Comparison of ENCODE assay signal across 31 cellular contexts in genomic region chr17:8320990-8321389, GRCh38. TPM values are rescaled to one million over a fixed set of nuclear protein-coding genes. Genes with fewer than 3 reads are reported as not detected.
DNase-seq lines count a peak whose midpoint lies in the region; ATAC-seq, FAIRE-seq and TF ChIP-seq lines count a peak whose summit lies in the region.
"Had no signal": no experiment of that assay in that cellular context is flagged by ENCODE, and none has a peak within 500 bp of the region (broad histone marks: within the 10 kb centered on the region; RNA-seq: fewer than 3 reads in every experiment).

No MANE protein-coding gene starts in this region.

- H3K36me3 Mint-ChIP-seq in GM23338 (ENCODE audit: low read depth) = peaks cover 4% of the 10 kb centered on the region; the same call in 1 of the 3 replicates
- H3K36me3 Mint-ChIP-seq: natural killer cell treated with Interleukin-12 subunit alpha and Interleukin-12 subunit beta and Interleukin-15 and Interleukin-18, amount 100 ng/mL, for 72 hours had no signal

- peaks cover 11% of the 10 kb centered on the region for H3K4me1 Mint-ChIP-seq in GM23338

- no peaks in the 10 kb centered on the region for H3K4me1 ChIP-seq in BE2C
- H3K4me1 ChIP-seq in GM23338 (ENCODE audit: insufficient read depth) = peaks cover 12% of the 10 kb centered on the region; the same call in 1 of the 2 replicates

- H3K27ac Mint-ChIP-seq in GM23338 = no peak overlapping the region
- H3K27ac Mint-ChIP-seq: H9; natural killer cell treated with Interleukin-12 subunit alpha and Interleukin-12 subunit beta and Interleukin-15 and Interleukin-18, amount 100 ng/mL, for 72 hours; stimulated activated naive B cell treated with anti-CD40 and anti-IgM and Interleukin-4, amounts not matched to agents 10 μg/mL and 1 μg/mL and 100 μg/mL, for 72 hours; T-helper 2 cell treated with Interferon-gamma antibody and Interleukin-4, amounts not matched to agents 5 μg/mL and 100 μg/mL, for 36 hours had no signal

- FAIRE-seq in bronchial epithelial cell (lab: Jason Lieb, UNC) = peak; percentile 13
- FAIRE-seq: astrocyte had no signal

- no peak overlapping the region for H3K4me3 Mint-ChIP-seq in GM23338
- H3K4me3 Mint-ChIP-seq: H9; natural killer cell treated with Interleukin-12 subunit alpha and Interleukin-12 subunit beta and Interleukin-15 and Interleukin-18, amount 100 ng/mL, for 72 hours; stimulated activated naive B cell treated with anti-CD40 and anti-IgM and Interleukin-4, amounts not matched to agents 10 μg/mL and 1 μg/mL and 100 μg/mL, for 72 hours; T-helper 2 cell treated with Interferon-gamma antibody and Interleukin-4, amounts not matched to agents 5 μg/mL and 100 μg/mL, for 36 hours had no signal

- peaks cover 15% of the 10 kb centered on the region for H3K27me3 Mint-ChIP-seq in GM23338 (ENCODE audit: insufficient read depth, low read depth, poor library complexity)

- peaks cover 2% of the 10 kb centered on the region; the same call in 1 of the 2 replicates for H3F3A ChIP-seq in GM23338 (replicated peaks; ENCODE audit: low read depth)

- H2AFZ ChIP-seq in GM23338 = no peak overlapping the region; the same call in 1 of the 2 replicates

- H4K20me1 ChIP-seq in GM23338 (replicated peaks; ENCODE audit: insufficient read depth) = no peaks in the 10 kb centered on the region

- DNase-seq in BE2C (peak; percentile 17), GM23338 (ENCODE audit: low spot score) (peak; percentile 49), NB4 (ENCODE audit: low read depth) (peak; percentile 19), bronchial epithelial cell (ENCODE audit: low read depth) (no peak), T-helper 1 cell (no peak), DMS114 treated with DMSO at 0.1 percent for 48 hours (lab: John Stamatoyannopoulos, UW; ENCODE audit: unreplicated experiment) (no peak)
- DNase-seq: activated CD4-positive, alpha-beta T cell treated with anti-CD3 and anti-CD28 coated beads for 48 hours; activated gamma-delta T cell; activated T-cell treated with anti-CD3 and anti-CD28 coated beads, Interleukin-2, amount 50 U/mL, for 1 hour; DMS53; effector memory CD4-positive, alpha-beta T cell; H9; NCI-H1105; NCI-H187 treated with DMSO at 0.1 percent for 48 hours; NCI-H524; PC-3; stimulated activated naive B cell treated with anti-CD40 and anti-IgM and Interleukin-4, amounts not matched to agents 10 μg/mL and 1 μg/mL and 100 μg/mL, for 72 hours; substantia nigra; upper lobe of left lung had no signal

- H3K4me3 ChIP-seq in BE2C (ENCODE audit: low read depth, low read length) (no peak overlapping the region), GM23338 (no peak overlapping the region), NB4 (ENCODE audit: low read depth, low read length) (no peak overlapping the region), bronchial epithelial cell (ENCODE audit: low read depth, low read length) (no peak overlapping the region)
- H3K4me3 ChIP-seq: BLaER1 treated with 17β-estradiol and CSF1 and Interleukin-3, amounts not matched to agents 10 nM and 100 nM; coronary artery; upper lobe of left lung had no signal

- no peak for TF ChIP-seq POLR2A in NB4 (IDR thresholded peaks at IDR 0.05; ENCODE audit: extremely low read depth, insufficient read length)

- TF ChIP-seq CTCF in BE2C (IDR thresholded peaks at IDR 0.05; ENCODE audit: low read depth, low read length) (no peak), GM23338 (conservative IDR thresholded peaks at IDR 0.05; ENCODE audit: low read depth in 2 of 2) (no peak), NB4 (IDR thresholded peaks at IDR 0.05; ENCODE audit: low read depth, low read length) (no peak), bronchial epithelial cell (IDR thresholded peaks at IDR 0.05; ENCODE audit: insufficient read depth, low read length, severe bottlenecking) (no peak)

- H3K79me2 ChIP-seq in GM23338 (replicated peaks; ENCODE audit: insufficient read depth) = no peaks in the 10 kb centered on the region

- no peak overlapping the region for H3K27ac ChIP-seq in GM23338 (ENCODE audit: low read depth)
- H3K27ac ChIP-seq: BLaER1 treated with 17β-estradiol and CSF1 and Interleukin-3, amounts not matched to agents 10 nM and 100 nM; coronary artery; upper lobe of left lung had no signal

- no peaks in the 10 kb centered on the region for H3K9me2 ChIP-seq in GM23338 (ENCODE audit: insufficient read depth)

- no peaks in the 10 kb centered on the region; the same call in 2 of the 3 replicates for H3K9me3 Mint-ChIP-seq in GM23338
- H3K9me3 Mint-ChIP-seq: natural killer cell treated with Interleukin-12 subunit alpha and Interleukin-12 subunit beta and Interleukin-15 and Interleukin-18, amount 100 ng/mL, for 72 hours; T-helper 2 cell treated with Interferon-gamma antibody and Interleukin-4, amounts not matched to agents 5 μg/mL and 100 μg/mL, for 36 hours had no signal

- no peaks in the 10 kb centered on the region for H3K9me3 ChIP-seq in BE2C
- H3K9me3 ChIP-seq: BLaER1 treated with 17β-estradiol and CSF1 and Interleukin-3, amounts not matched to agents 10 nM and 100 nM; upper lobe of left lung had no signal

- H3K4me2 ChIP-seq in GM23338 = no peak overlapping the region
- H3K4me2 ChIP-seq: BLaER1 treated with 17β-estradiol and CSF1 and Interleukin-3, amounts not matched to agents 10 nM and 100 nM had no signal

- H3K27me3 ChIP-seq in BE2C = peaks cover 11% of the 10 kb centered on the region
- H3K27me3 ChIP-seq in GM23338 (ENCODE audit: insufficient read depth) = peaks cover 33% of the 10 kb centered on the region
- H3K27me3 ChIP-seq in bronchial epithelial cell (ENCODE audit: control insufficient read depth, insufficient read depth, low read length) = peaks cover 2% of the 10 kb centered on the region
- H3K27me3 ChIP-seq: upper lobe of left lung had no signal

- peak; percentile 59 for ATAC-seq in GM23338
- ATAC-seq in GM21825 (IDR thresholded peaks at IDR 0.05; ENCODE audit: unreplicated experiment) = no peak
- no peak for ATAC-seq in GM18511 (IDR thresholded peaks at IDR 0.05; ENCODE audit: unreplicated experiment)
- ATAC-seq: PC-3; stimulated activated naive B cell treated with anti-CD40 and anti-IgM and Interleukin-4, amounts not matched to agents 10 μg/mL and 1 μg/mL and 100 μg/mL, for 72 hours had no signal

- H3K36me3 ChIP-seq in BE2C (no peaks in the 10 kb centered on the region), GM23338 (ENCODE audit: insufficient read depth) (no peaks in the 10 kb centered on the region), bronchial epithelial cell (ENCODE audit: control insufficient read depth, insufficient read depth, low read length) (no peaks in the 10 kb centered on the region)
- H3K36me3 ChIP-seq: BLaER1 treated with 17β-estradiol and CSF1 and Interleukin-3, amounts not matched to agents 10 nM and 100 nM had no signal

TF ChIP-seq in GM23338, 12 proteins besides CTCF, POLR2A, EP300 and RAD21 (continues in another document):
- TF ChIP-seq ZNF114 (CRISPR knock-in tag; IDR thresholded peaks at IDR 0.05) (no peak), EZH2phosphoT487 (IDR thresholded peaks at IDR 0.05; ENCODE audit: unreplicated experiment) (no peak), NANOG (IDR thresholded peaks at IDR 0.05; ENCODE audit: borderline replicate concordance) (no peak), EZH2 (IDR thresholded peaks at IDR 0.05; ENCODE audit: low read depth, unreplicated experiment) (no peak), JUNB (IDR thresholded peaks at IDR 0.05; ENCODE audit: unreplicated experiment) (no peak), CREB1 (CRISPR knock-in tag; IDR thresholded peaks at IDR 0.05; ENCODE audit: low read depth) (no peak)

RNA-seq across cellular contexts. Expression of gene ARHGEF15, which starts 10.9 kb away (rescaled TPM):
- 0.49 TPM for polyA plus RNA-seq in BE2C (2012; ENCODE audit: insufficient read depth, insufficient read length, low read depth)
- total RNA-seq in GM23338 (2014; rRNA removed; shearing (Covaris generic)) = 0.43 and 0.52 TPM in 2 replicates
- 0.26 and 0.50 TPM in 2 replicates for polyA plus RNA-seq in GM23338 (2016; fragmentation: Nextera tagmentation; extraction: Ambion mirVana)
- not detected in 2 replicates for total RNA-seq in bronchial epithelial cell
- total RNA-seq: activated CD8-positive, alpha-beta memory T cell treated with anti-CD3 and anti-CD28 coated beads for 36 hours; natural killer cell treated with Interleukin-12 subunit alpha and Interleukin-12 subunit beta and Interleukin-15 and Interleukin-18, amount 100 ng/mL, for 72 hours; PC-3 had no signal

RNA-seq across cellular contexts. Expression of gene ODF4, which starts 18.6 kb away (rescaled TPM):
- not detected for polyA plus RNA-seq in BE2C (2012; ENCODE audit: insufficient read depth, insufficient read length, low read depth)
- total RNA-seq in GM23338 (2014; rRNA removed; shearing (Covaris generic)) = not detected in 2 replicates
- not detected in 2 replicates for polyA plus RNA-seq in GM23338 (2016; fragmentation: Nextera tagmentation; extraction: Ambion mirVana)
- total RNA-seq in bronchial epithelial cell = not detected in 2 replicates
- total RNA-seq: activated CD8-positive, alpha-beta memory T cell treated with anti-CD3 and anti-CD28 coated beads for 36 hours; astrocyte; cardiac septum; H9; mucosa of gallbladder; natural killer cell treated with Interleukin-12 subunit alpha and Interleukin-12 subunit beta and Interleukin-15 and Interleukin-18, amount 100 ng/mL, for 72 hours; omental fat pad; PC-3; skeletal muscle tissue; upper lobe of left lung had no signal

RNA-seq across cellular contexts. Expression of gene SLC25A35, which starts 25.8 kb away (rescaled TPM):
- polyA plus RNA-seq in BE2C (2012; ENCODE audit: insufficient read depth, insufficient read length, low read depth) = 1.6 TPM
- total RNA-seq in GM23338 (2014; rRNA removed; shearing (Covaris generic)) = 2.3 and 4.7 TPM in 2 replicates
- 3.2 and 3.6 TPM in 2 replicates for polyA plus RNA-seq in GM23338 (2016; fragmentation: Nextera tagmentation; extraction: Ambion mirVana)
- 0.26 and 0.38 TPM in 2 replicates for total RNA-seq in bronchial epithelial cell

RNA-seq across cellular contexts. Expression of gene RANGRF, which starts 32.5 kb away (rescaled TPM):
- 32.7 TPM for polyA plus RNA-seq in BE2C (2012; ENCODE audit: insufficient read depth, insufficient read length, low read depth)
- 11.2 and 15.8 TPM in 2 replicates for total RNA-seq in GM23338 (2014; rRNA removed; shearing (Covaris generic))
- polyA plus RNA-seq in GM23338 (2016; fragmentation: Nextera tagmentation; extraction: Ambion mirVana) = 52.4 and 53.7 TPM in 2 replicates
- total RNA-seq in bronchial epithelial cell = 11.1 and 11.8 TPM in 2 replicates

Comparison
In these comparisons a context has a peak if more than half of its experiments do, and no peak if none do; other contexts are left out.
1. DNase-seq: peak in BE2C (single experiment), GM23338 (single experiment) and NB4 (single experiment); none in bronchial epithelial cell (single experiment), T-helper 1 cell (0 of 5) and DMS114 treated with DMSO at 0.1 percent for 48 hours (single experiment).